Comparison of ENCODE assay signal across 8 cellular contexts in genomic region chr12:14418526-14418925, GRCh38. TPM values are rescaled to one million over a fixed set of nuclear protein-coding genes. Genes with fewer than 3 reads are reported as not detected.
DNase-seq lines count a peak whose midpoint lies in the region; ATAC-seq and TF ChIP-seq lines count a peak whose summit lies in the region.

No MANE protein-coding gene starts in this region.

- H3K27ac ChIP-seq in Peyer's patch (peak overlapping the region in 3 of 4 donors; percentile 11 to 47 (median 29)), esophagus squamous epithelium (peak overlapping the region in 2 of 4 donors; percentile 53 to 64), neutrophil (peak overlapping the region; percentile 24)

- DNase-seq in GM03348 (ENCODE audit: low spot score): peak; percentile 29
- no peak for DNase-seq in Peyer's patch
- no peak for DNase-seq in esophagus squamous epithelium (lab: John Stamatoyannopoulos, UW)
- no peak for DNase-seq in iPS-NIHi11 (ENCODE audit: low spot score)
- no peak for DNase-seq in GM20000 (ENCODE audit: low spot score)

- H3K36me3 ChIP-seq in Peyer's patch (no peaks in the 10 kb centered on the region), esophagus squamous epithelium (peaks cover 0 to 22% (median 0%) of the 10 kb centered on the region in 3 donors), neutrophil (no peaks in the 10 kb centered on the region)

- H3K4me1 ChIP-seq in Peyer's patch: peaks cover 0 to 10% (median 0%) of the 10 kb centered on the region in 4 donors
- H3K4me1 ChIP-seq in esophagus squamous epithelium: peaks cover 0 to 65% (median 0%) of the 10 kb centered on the region in 3 donors
- H3K4me1 ChIP-seq in neutrophil (ENCODE audit: control insufficient read depth in 1 of 2, insufficient read depth in 1 of 2, low read depth in 1 of 2, low read length in 1 of 2): peaks cover 0 to 19% of the 10 kb centered on the region in 2 experiments

- H3K27me3 ChIP-seq in Peyer's patch: no peaks in the 10 kb centered on the region
- H3K27me3 ChIP-seq in esophagus squamous epithelium: no peaks in the 10 kb centered on the region
- H3K27me3 ChIP-seq in neutrophil: no peaks in the 10 kb centered on the region

- TF ChIP-seq POLR2A in Peyer's patch (IDR thresholded peaks at IDR 0.05) (no peak), esophagus squamous epithelium (IDR thresholded peaks at IDR 0.05) (no peak)

- TF ChIP-seq CTCF in Peyer's patch (IDR thresholded peaks at IDR 0.05) (peak in 5 of 6 experiments; percentile 11 to 72 (median 64)), esophagus squamous epithelium (IDR thresholded peaks at IDR 0.05) (peak in 4 of 6 experiments; percentile 19 to 55 (median 22)), neutrophil (IDR thresholded peaks at IDR 0.05) (no peak), GM20000 (IDR thresholded peaks at IDR 0.05; ENCODE audit: extremely low read depth, missing control alignments) (no peak)

- peak overlapping the region in 1 of 4 donors; percentile 9 for H3K4me3 ChIP-seq in Peyer's patch
- H3K4me3 ChIP-seq in esophagus squamous epithelium: peak overlapping the region in 2 of 4 donors; percentile 6 to 26
- H3K4me3 ChIP-seq in neutrophil (ENCODE audit: low read depth in 1 of 2, low read length in 1 of 2): no peak overlapping the region

- 22 to 41% methylated on average over 2 of the region's 2 CpGs for WGBS in esophagus squamous epithelium, 2 donors

- H3K9me3 ChIP-seq in Peyer's patch: no peaks in the 10 kb centered on the region
- H3K9me3 ChIP-seq in esophagus squamous epithelium: peaks cover 0 to 11% (median 7%) of the 10 kb centered on the region in 3 donors
- no peaks in the 10 kb centered on the region for H3K9me3 ChIP-seq in neutrophil

- intact Hi-C loops in esophagus squamous epithelium (cut with DNase I): no loop called here

- ATAC-seq in HG03354 (IDR thresholded peaks at IDR 0.05; ENCODE audit: poor library complexity, severe bottlenecking, unreplicated experiment) (no peak), HG03135 (IDR thresholded peaks at IDR 0.05; ENCODE audit: unreplicated experiment) (no peak)

RNA-seq across cellular contexts. Expression of gene ATF7IP, which starts 53.0 kb away (rescaled TPM):
- total RNA-seq in Peyer's patch (100 to 1,000 TPM in 1 of 4 donors, 10 to 100 TPM in 3; 24.3 to 193 (median 39.0) TPM), esophagus squamous epithelium (10 to 100 TPM; 29.2 to 38.7 (median 34.8) TPM)

Comparison
In these comparisons a context has a peak if more than half of its experiments do, and no peak if none do; other contexts are left out.
1. CTCF ChIP-seq: peak in Peyer's patch (5 of 6) and esophagus squamous epithelium (4 of 6); none in neutrophil (single experiment) and GM20000 (single experiment).